Comparison of ENCODE assay signal across 1 cellular context in genomic region chr1:214989341-214989740, GRCh38.
TF ChIP-seq lines count a peak whose summit lies in the region.

No MANE protein-coding gene starts in this region.

TF ChIP-seq in H1, 55 proteins besides CTCF, POLR2A, EP300 and RAD21:
- TF ChIP-seq BCL11A (IDR thresholded peaks at IDR 0.05; ENCODE audit: low read depth in 2 of 2, low read length in 2 of 2) (no peak), SIRT6 (IDR thresholded peaks at IDR 0.05; ENCODE audit: low read length) (no peak), SAP30 (IDR thresholded peaks at IDR 0.05; ENCODE audit: insufficient read depth, insufficient replicate concordance, low read length) (no peak), CEBPB (IDR thresholded peaks at IDR 0.05; ENCODE audit: low read depth, low read length) (no peak), TBP (IDR thresholded peaks at IDR 0.05; ENCODE audit: low read depth, low read length) (no peak), ZNF274 (IDR thresholded peaks at IDR 0.05; ENCODE audit: borderline replicate concordance, extremely low read depth, low read length) (no peak), ATF2 (IDR thresholded peaks at IDR 0.05; ENCODE audit: low read length) (no peak)
